In the genomic region with DNA sequence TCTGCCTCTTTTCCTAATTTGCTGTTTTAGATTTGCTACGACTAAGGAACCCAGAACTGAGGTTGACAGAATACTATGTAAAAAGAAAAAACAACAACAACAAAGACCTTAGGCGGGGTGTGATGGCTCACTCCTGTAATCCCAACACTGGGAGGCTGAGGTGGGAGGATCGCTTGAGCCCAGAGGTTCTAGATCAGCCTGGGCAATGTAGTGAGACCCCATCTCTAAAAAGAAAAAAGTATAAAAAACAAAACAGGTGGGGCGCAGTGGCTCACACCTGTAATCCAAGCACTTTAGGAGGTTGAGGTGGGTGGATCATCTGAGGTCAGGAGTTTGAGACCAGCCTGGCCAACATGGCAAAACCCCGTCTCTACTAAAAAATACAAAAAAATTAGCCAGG, we compare ENCODE assay signal across 7 cellular contexts. TPM values are rescaled to one million over a fixed set of nuclear protein-coding genes. Genes with fewer than 3 reads are reported as not detected.
DNase-seq lines count a peak whose midpoint lies in the region; ATAC-seq, FAIRE-seq and TF ChIP-seq lines count a peak whose summit lies in the region.
"Not testable (repeated sequence)": the region's sequence is repeated elsewhere in the genome, so short reads cannot be mapped to it uniquely, and the experiment has no call there.

No MANE protein-coding gene starts in this region.

- CTCF ChIA-PET in CD4-positive, alpha-beta T cell (lab: Charles Lee), result interaction anchor here (1.0 kb wide), 1 partner anchor 64 kb away, joined by 3 read pairs; a partner anchor contains a TSS
- CTCF ChIA-PET in GM12878 (lab: Yijun Ruan, JAX), result interaction anchor here (1.3 kb wide), 2 partner anchors 9 to 147 kb away, joined by 3 to 4 read pairs; no protein-coding TSS in a partner anchor

- H3K4me1 Mint-ChIP-seq in CD4-positive, alpha-beta T cell (ENCODE audit: low read depth), result peaks cover 74% of the 10 kb centered on the region
- H3K4me1 Mint-ChIP-seq in naive thymus-derived CD8-positive, alpha-beta T cell, result peaks cover 15 to 67% (median 59%) of the 10 kb centered on the region in 4 donors

- WGBS in GM12878 (ENCODE audit: insufficient coverage, insufficient replicate concordance, low lambda C conversion rate, missing lambda C conversion rate), result 92% methylated on average over 5 of the region's 5 CpGs
- 93% methylated on average over 5 of the region's 5 CpGs for WGBS in esophagus muscularis mucosa
- 93 to 97% (median 95%) methylated on average over 5 of the region's 5 CpGs for WGBS in spleen, 5 donors
- WGBS in tibial nerve, 2 donors, result 90 to 97% methylated on average over 5 of the region's 5 CpGs

- not testable (repeated sequence) for H3K36me3 ChIP-seq in Peyer's patch; GM12878 (ENCODE audit: control insufficient read depth in 2 of 2, insufficient read depth in 2 of 2, low read length in 1 of 2); esophagus muscularis mucosa; spleen; tibial nerve

- TF ChIP-seq EP300 in GM12878 (IDR thresholded peaks at IDR 0.05; ENCODE audit: borderline replicate concordance in 1 of 2, control insufficient read depth in 1 of 2, low read depth in 2 of 2, low read length in 2 of 2); esophagus muscularis mucosa (IDR thresholded peaks at IDR 0.05); tibial nerve (IDR thresholded peaks at IDR 0.05): not testable (repeated sequence)

- not testable (repeated sequence) for H3K27me3 ChIP-seq in CD4-positive, alpha-beta T cell (ENCODE audit: control insufficient read depth, insufficient read depth, low read length); Peyer's patch; GM12878 (replicated peaks in 1 of 2; ENCODE audit: control insufficient read depth in 2 of 2, insufficient read depth in 2 of 2, low read length in 1 of 2); esophagus muscularis mucosa; spleen (replicated peaks in 1 of 7); tibial nerve

- DNase-seq in CD4-positive, alpha-beta T cell; Peyer's patch; GM12878 (ENCODE audit: low read depth, low spot score); esophagus muscularis mucosa (ENCODE audit: extremely low spot score); naive thymus-derived CD8-positive, alpha-beta T cell; spleen; tibial nerve (ENCODE audit: low spot score in 2 of 2): not testable (repeated sequence)

- not testable (repeated sequence) for TF ChIP-seq CTCF in CD4-positive, alpha-beta T cell (IDR thresholded peaks at IDR 0.05); Peyer's patch (IDR thresholded peaks at IDR 0.05); GM12878 (IDR thresholded peaks at IDR 0.05 in 2 of 3, conservative IDR thresholded peaks at IDR 0.05 in 1 of 3; ENCODE audit: control insufficient read depth in 2 of 3, extremely low read depth in 1 of 3, insufficient read depth in 1 of 3, low read depth in 3 of 3, low read length in 3 of 3); esophagus muscularis mucosa (IDR thresholded peaks at IDR 0.05); spleen (IDR thresholded peaks at IDR 0.05 in 8 of 11, conservative IDR thresholded peaks at IDR 0.05 in 3 of 11); tibial nerve (IDR thresholded peaks at IDR 0.05)

- H3K79me2 ChIP-seq in GM12878 (ENCODE audit: control insufficient read depth, insufficient read depth, low read length), result peaks cover 55% of the 10 kb centered on the region

- SMC1A ChIA-PET in GM12878 (lab: Charles Lee; ENCODE audit: uncharacterized antibody, unreplicated experiment), result not testable (repeated sequence)

- intact Hi-C loops in CD4-positive, alpha-beta T cell (cut with DNase I, micrococcal nuclease), result loop anchor here (5.0 to 10.0 kb wide), 5 partner anchors 32 to 1280 kb away; a partner anchor contains a TSS
- intact Hi-C loops in GM12878 (cut with micrococcal nuclease; ENCODE audit: unreplicated experiment) (loop anchor here (5.0 to 10.0 kb wide), 3 partner anchors 187 to 642 kb away; a partner anchor contains a TSS), esophagus muscularis mucosa (cut with DNase I) (loop anchor here (5.0 to 10.0 kb wide), 3 partner anchors 63 to 187 kb away; a partner anchor contains a TSS)
- intact Hi-C loops in spleen (cut with DNase I; ENCODE audit: low total_unique reads), result not testable (repeated sequence)

- not testable (repeated sequence) for BruUV-seq in GM12878 (replicated peaks; lab: Mats Ljungman, UMichigan)

- in situ Hi-C loops in GM12878 (cut with MboI), result not testable (repeated sequence)

- not testable (repeated sequence) for TF ChIP-seq RAD21 in GM12878 (IDR thresholded peaks at IDR 0.05; ENCODE audit: insufficient read depth, low read depth, low read length)

- not testable (repeated sequence) for TF ChIP-seq POLR2A in Peyer's patch (IDR thresholded peaks at IDR 0.05); GM12878 (IDR thresholded peaks at IDR 0.05; ENCODE audit: low read depth, low read length); esophagus muscularis mucosa (IDR thresholded peaks at IDR 0.05; ENCODE audit: low read depth); spleen (IDR thresholded peaks at IDR 0.05); tibial nerve (IDR thresholded peaks at IDR 0.05)

- not testable (repeated sequence) for H3K4me3 ChIP-seq in Peyer's patch, GM12878, esophagus muscularis mucosa, spleen, tibial nerve

- H3K9me3 ChIP-seq in CD4-positive, alpha-beta T cell (ENCODE audit: control insufficient read depth, low read length); Peyer's patch; GM12878 (replicated peaks; ENCODE audit: control insufficient read depth, insufficient read depth, low read length); esophagus muscularis mucosa; spleen; tibial nerve: not testable (repeated sequence)

- RAD21 ChIA-PET in GM12878 (lab: Charles Lee; ENCODE audit: unreplicated experiment), result not testable (repeated sequence)

- H3K4me3 Mint-ChIP-seq in CD4-positive, alpha-beta T cell; naive thymus-derived CD8-positive, alpha-beta T cell: not testable (repeated sequence)

- peaks cover 0 to 22% (median 0%) of the 10 kb centered on the region in 4 donors for H3K4me1 ChIP-seq in Peyer's patch
- not testable (repeated sequence) for H3K4me1 ChIP-seq in GM12878 (ENCODE audit: control insufficient read depth, insufficient read depth, low read length)
- H3K4me1 ChIP-seq in esophagus muscularis mucosa, result peaks cover 25 to 55% (median 52%) of the 10 kb centered on the region in 4 donors
- H3K4me1 ChIP-seq in spleen, result peaks cover 7 to 65% (median 49%) of the 10 kb centered on the region in 6 donors
- H3K4me1 ChIP-seq in tibial nerve, result peaks cover 0 to 66% (median 15%) of the 10 kb centered on the region in 4 donors

- not testable (repeated sequence) for H3K27me3 Mint-ChIP-seq in CD4-positive, alpha-beta T cell; naive thymus-derived CD8-positive, alpha-beta T cell

- not testable (repeated sequence) for H3K27ac ChIP-seq in CD4-positive, alpha-beta T cell (ENCODE audit: low read depth, low read length); GM12878 (ENCODE audit: control insufficient read depth, insufficient read depth)
- H3K27ac ChIP-seq in Peyer's patch (peak overlapping the region in 3 of 4 donors; percentile 3 to 36 (median 25)), esophagus muscularis mucosa (replicated peaks in 1 of 4) (peak overlapping the region; percentile 26 to 53 (median 43)), spleen (peak overlapping the region in 5 of 8 donors; percentile 42 to 71 (median 44)), tibial nerve (peak overlapping the region in 3 of 4 donors; percentile 19 to 70 (median 50))

- H3K4me2 ChIP-seq in GM12878 (ENCODE audit: control insufficient read depth, insufficient read depth), result peak overlapping the region; percentile 30; the same call in 1 of the 2 replicates

- H3K9me3 Mint-ChIP-seq in CD4-positive, alpha-beta T cell; naive thymus-derived CD8-positive, alpha-beta T cell: not testable (repeated sequence)

- not testable (repeated sequence) for H3K9ac ChIP-seq in GM12878 (ENCODE audit: control insufficient read depth, insufficient read depth, low read length)

- not testable (repeated sequence) for FAIRE-seq in GM12878 (lab: Jason Lieb, UNC)

- H4K20me1 ChIP-seq in GM12878 (ENCODE audit: control insufficient read depth, insufficient read depth), result not testable (repeated sequence)

- H2AFZ ChIP-seq in GM12878 (ENCODE audit: control insufficient read depth, low read depth, low read length), result not testable (repeated sequence)

- not testable (repeated sequence) for ATAC-seq in CD4-positive, alpha-beta T cell (ENCODE audit: poor library complexity); GM12878; naive thymus-derived CD8-positive, alpha-beta T cell

- H3K36me3 Mint-ChIP-seq in CD4-positive, alpha-beta T cell (ENCODE audit: low read depth), result peaks cover 43% of the 10 kb centered on the region
- H3K36me3 Mint-ChIP-seq in naive thymus-derived CD8-positive, alpha-beta T cell, result peaks cover 11 to 18% (median 17%) of the 10 kb centered on the region in 3 donors

- H3K27ac Mint-ChIP-seq in CD4-positive, alpha-beta T cell, result peak overlapping the region; percentile 6
- peak overlapping the region in 7 of 10 donors; percentile 12 to 61 (median 36) for H3K27ac Mint-ChIP-seq in naive thymus-derived CD8-positive, alpha-beta T cell

- POLR2A ChIA-PET in CD4-positive, alpha-beta T cell (lab: Charles Lee); GM12878 (lab: Charles Lee); naive thymus-derived CD8-positive, alpha-beta T cell (lab: Charles Lee): not testable (repeated sequence)

RNA-seq across cellular contexts. Expression of a gene that starts 4.3 kb away (rescaled TPM):
- total RNA-seq in CD4-positive, alpha-beta T cell, result 10 to 100 TPM; 62.5 to 64.8 TPM
- total RNA-seq in Peyer's patch, result 100 to 1,000 TPM; 188 to 236 (median 192) TPM
- 258 and 262 TPM in 2 replicates for total RNA-seq in GM12878 (2013; cell fraction: nucleolus; rRNA removed)
- 31.6 and 36.7 TPM in 2 replicates for total RNA-seq in GM12878 (2014; rRNA removed)
- total RNA-seq in GM12878 (2014; rRNA removed; fragmentation: Illumina TruSeq; extraction: Trizol), result 62.8 TPM in 2 replicates
- total RNA-seq in GM12878 (2021), result 27.8 and 28.6 TPM in 2 replicates
- 16.7 TPM for polyA plus RNA-seq in GM12878 (2011; ENCODE audit: low read depth)
- polyA plus RNA-seq in GM12878 (2011; rRNA removed), result 30.6 and 52.0 TPM in 2 replicates
- polyA plus RNA-seq in GM12878 (2011; cell fraction: cytosol; rRNA removed), result 7.9 and 8.1 TPM in 2 replicates
- 33.4 and 37.0 TPM in 2 replicates for polyA plus RNA-seq in GM12878 (2011; cell fraction: nucleus; rRNA removed)
- 26.2 and 26.6 TPM in 2 replicates for polyA plus RNA-seq in GM12878 (2012)
- polyA plus RNA-seq in GM12878 (2014; fragmentation: Illumina TruSeq; extraction: Trizol), result 31.6 and 44.3 TPM in 2 replicates
- 10 to 100 TPM; 21.1 to 42.8 TPM for polyA plus RNA-seq in GM12878 (2014; fragmentation: Nextera tagmentation; extraction: Ambion mirVana)
- 14.6 and 22.0 TPM in 2 replicates for polyA plus RNA-seq in GM12878 (2014; rRNA removed)
- 10 to 100 TPM; 41.3 to 46.8 TPM for polyA plus RNA-seq in GM12878 (2016; fragmentation: Nextera tagmentation; extraction: Ambion mirVana)
- 21.4 and 35.3 TPM in 2 replicates for polyA minus RNA-seq in GM12878 (2011; rRNA and poly(A)+ RNA removed)
- 13.9 and 17.5 TPM in 2 replicates for polyA minus RNA-seq in GM12878 (2011; cell fraction: cytosol; rRNA and poly(A)+ RNA removed)
- polyA minus RNA-seq in GM12878 (2011; cell fraction: nucleus; rRNA and poly(A)+ RNA removed), result 44.7 and 70.8 TPM in 2 replicates
- 10 to 100 TPM; 33.6 to 60.2 (median 39.3) TPM for total RNA-seq in esophagus muscularis mucosa
- 10 to 100 TPM; 89.2 to 90.3 TPM for total RNA-seq in naive thymus-derived CD8-positive, alpha-beta T cell
- 10 to 100 TPM; 11.1 to 40.8 (median 20.4) TPM for polyA plus RNA-seq in naive thymus-derived CD8-positive, alpha-beta T cell
- total RNA-seq in spleen, result 100 to 1,000 TPM in 1 of 7 donors, 10 to 100 TPM in 6; 61.8 to 100 (median 73.7) TPM
- 10 to 100 TPM in 2 of 3 donors, 1 to 10 TPM in 1; 7.5 to 13.2 (median 12.5) TPM for polyA plus RNA-seq in spleen
- total RNA-seq in tibial nerve, result 10 to 100 TPM; 62.8 to 77.8 (median 73.0) TPM
